Comparison of ENCODE assay signal across 12 cellular contexts in the genomic region with DNA sequence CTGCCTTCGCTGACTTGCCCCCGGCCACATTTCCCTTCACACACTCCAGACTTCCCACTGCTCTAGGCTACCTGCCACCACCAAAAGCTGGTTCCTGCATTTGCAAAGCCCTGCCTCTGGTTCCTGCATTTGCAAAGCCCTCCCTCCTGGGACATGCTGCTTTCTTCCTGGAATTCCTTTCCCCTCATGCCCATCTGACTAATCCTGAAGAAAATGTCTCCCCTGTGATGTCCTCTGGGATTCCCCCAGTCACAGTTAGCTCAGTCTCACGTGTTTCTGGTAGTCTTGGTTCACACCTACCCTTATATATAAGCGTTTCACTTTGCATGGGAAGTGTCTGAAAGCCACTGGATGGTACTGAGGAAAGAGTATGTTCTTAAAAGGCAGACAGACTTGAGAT.
DNase-seq lines count a peak whose midpoint lies in the region; ATAC-seq, FAIRE-seq and TF ChIP-seq lines count a peak whose summit lies in the region.
"Had no signal": no experiment of that assay in that cellular context is flagged by ENCODE, and none has a peak within 500 bp of the region (broad histone marks: within the 10 kb centered on the region; RNA-seq: fewer than 3 reads in every experiment).

No MANE protein-coding gene starts in this region.

- H4K91ac ChIP-seq in IMR-90 (ENCODE audit: insufficient read depth, low read depth, low read length), result no peak overlapping the region

- H3K27me3 ChIP-seq in IMR-90 (ENCODE audit: control insufficient read depth, insufficient read depth, low read length) (no peaks in the 10 kb centered on the region), dorsolateral prefrontal cortex (no peaks in the 10 kb centered on the region), right lobe of liver (no peaks in the 10 kb centered on the region), stomach (no peaks in the 10 kb centered on the region)

- H3K4me2 ChIP-seq in IMR-90 (ENCODE audit: low read depth, low read length), result no peak overlapping the region

- H3K36me3 ChIP-seq in IMR-90 (ENCODE audit: control insufficient read depth, insufficient read depth, low read length) (peaks cover 12% of the 10 kb centered on the region), right lobe of liver (peaks cover 0 to 9% (median 0%) of the 10 kb centered on the region in 4 donors), stomach (peaks cover 15 to 28% (median 21%) of the 10 kb centered on the region in 4 donors)

- TF ChIP-seq EP300 in stomach (IDR thresholded peaks at IDR 0.05), result no peak

- H3K4ac ChIP-seq in IMR-90 (ENCODE audit: low read depth, low read length), result peak overlapping the region; percentile 55

- POLR2A ChIA-PET in IMR-90 (lab: Charles Lee; ENCODE audit: unreplicated experiment), result interaction anchor here (0.5 kb wide), 1 partner anchor 24 kb away, joined by 3 read pairs; no protein-coding TSS in a partner anchor

- H3K4me1 ChIP-seq in IMR-90 (ENCODE audit: control insufficient read depth, insufficient read depth, low read length) (peaks cover 15% of the 10 kb centered on the region), right lobe of liver (peaks cover 0 to 27% (median 13%) of the 10 kb centered on the region in 4 donors), stomach (peaks cover 0 to 43% (median 26%) of the 10 kb centered on the region in 4 donors)

- no peak overlapping the region for H2BK120ac ChIP-seq in IMR-90 (ENCODE audit: low read depth, low read length)

- WGBS in IMR-90 (ENCODE audit: extremely low coverage in 2 of 2, insufficient read length in 1 of 2), 2 experiments, result 88% methylated on average over 2 of the region's 4 CpGs; no CpG with 5 or more reads in 1 of the 2 experiments
- WGBS in right lobe of liver (ENCODE audit: insufficient coverage, low coverage, low lambda C conversion rate, missing lambda C conversion rate), result 78% methylated on average over 4 of the region's 4 CpGs
- WGBS in stomach, 5 donors, result 60 to 67% (median 64%) methylated on average over 4 of the region's 4 CpGs

- H4K20me1 ChIP-seq in IMR-90 (ENCODE audit: insufficient read depth, low read length), result peaks cover 15% of the 10 kb centered on the region; the same call in 1 of the 2 replicates

- no peak overlapping the region; the same call in 1 of the 2 replicates for H3K9ac ChIP-seq in IMR-90 (ENCODE audit: low read depth, low read length)

- intact Hi-C loops in IMR-90 (cut with micrococcal nuclease) (no loop called here), dorsolateral prefrontal cortex (cut with DNase I) (loop anchor here (5.0 to 10.0 kb wide), 4 partner anchors 46 to 401 kb away; no protein-coding TSS in a partner anchor), right lobe of liver (cut with DNase I) (loop anchor here in 1 of 2 donors (10.0 kb wide), 1 partner anchor 151 kb away; no protein-coding TSS in a partner anchor), stomach (cut with DNase I; ENCODE audit: low total_unique reads) (loop anchor here (5.0 kb wide), 1 partner anchor 174 kb away; no protein-coding TSS in a partner anchor)

- no TSS peak for BruUV-seq in IMR-90 (replicated peaks; lab: Mats Ljungman, UMichigan)

- peaks cover 18 to 50% of the 10 kb centered on the region in 2 experiments for H3K79me1 ChIP-seq in IMR-90 (ENCODE audit: low read depth in 1 of 2, low read length in 2 of 2)

- H2BK20ac ChIP-seq in IMR-90 (ENCODE audit: low read depth, low read length), result 0 out of 2 replicates have a peak overlapping the region, but pooled peaks have one; percentile 28

- H3K18ac ChIP-seq in IMR-90 (ENCODE audit: low read depth, low read length), result no peak overlapping the region; the same call in 1 of the 2 replicates

- peak; percentile 50 for ATAC-seq in IMR-90 (ENCODE audit: low read depth)
- ATAC-seq in right lobe of liver, result no peak
- no peak for ATAC-seq in GM18498 (IDR thresholded peaks at IDR 0.05; ENCODE audit: unreplicated experiment)
- no peak for ATAC-seq in stimulated activated effector memory CD8-positive, alpha-beta T cell treated with anti-CD3 and anti-CD28 coated beads, Interleukin-12 subunit alpha, Interleukin-12 subunit beta, amount 100 ng/mL, for 72 hours

- dilution Hi-C loops in IMR-90 (cut with HindIII; ENCODE audit: low sequenced_read_pairs, unreplicated experiment), result no loop called here

- TF ChIP-seq POLR2A in IMR-90 (IDR thresholded peaks at IDR 0.05; ENCODE audit: low read depth, low read length), result no peak
- no peak for TF ChIP-seq POLR2A in right lobe of liver (IDR thresholded peaks at IDR 0.05)
- TF ChIP-seq POLR2A in stomach (IDR thresholded peaks at IDR 0.05), result no peak

- no peak overlapping the region for H3K27ac Mint-ChIP-seq in stimulated activated effector memory CD8-positive, alpha-beta T cell treated with anti-CD3 and anti-CD28 coated beads, Interleukin-12 subunit alpha, Interleukin-12 subunit beta, amount 100 ng/mL, for 72 hours
- H3K27ac Mint-ChIP-seq: CD4-positive, CD25-positive, alpha-beta regulatory T cell had no signal

- H3K9me3 Mint-ChIP-seq in stimulated activated effector memory CD8-positive, alpha-beta T cell treated with anti-CD3 and anti-CD28 coated beads, Interleukin-12 subunit alpha, Interleukin-12 subunit beta, amount 100 ng/mL, for 72 hours, result no peaks in the 10 kb centered on the region
- H3K9me3 Mint-ChIP-seq: CD4-positive, CD25-positive, alpha-beta regulatory T cell had no signal

- H3K14ac ChIP-seq in IMR-90 (replicated peaks; ENCODE audit: low read depth, low read length), result peak overlapping the region; percentile 49; the same call in 1 of the 2 replicates

- H3K23ac ChIP-seq in IMR-90 (ENCODE audit: low read depth, low read length), result no peak overlapping the region

- H2AK9ac ChIP-seq in IMR-90 (replicated peaks; ENCODE audit: low read depth, low read length, poor library complexity), result peak overlapping the region; percentile 82

- peak overlapping the region in 1 of 2 experiments; percentile 44; a peak in 1 of 4 replicates for H4K8ac ChIP-seq in IMR-90 (ENCODE audit: low read depth in 2 of 2, low read length in 2 of 2)

- no peak overlapping the region for H3K56ac ChIP-seq in IMR-90 (ENCODE audit: extremely low read depth, insufficient read depth, low read length)

- no peak overlapping the region for H3K27ac ChIP-seq in IMR-90 (ENCODE audit: insufficient read depth, low read length)
- peak overlapping the region in 50 of 59 donors; percentile 6 to 80 (median 62) for H3K27ac ChIP-seq in dorsolateral prefrontal cortex
- H3K27ac ChIP-seq in right lobe of liver, result peak overlapping the region in 2 of 3 donors; percentile 59 to 64
- H3K27ac ChIP-seq in stomach, result peak overlapping the region in 2 of 5 donors; percentile 11 to 39

- no peaks in the 10 kb centered on the region for H3K36me3 Mint-ChIP-seq in stimulated activated effector memory CD8-positive, alpha-beta T cell treated with anti-CD3 and anti-CD28 coated beads, Interleukin-12 subunit alpha, Interleukin-12 subunit beta, amount 100 ng/mL, for 72 hours
- H3K36me3 Mint-ChIP-seq: CD4-positive, CD25-positive, alpha-beta regulatory T cell had no signal

- no peak overlapping the region for H4K5ac ChIP-seq in IMR-90 (ENCODE audit: low read depth, low read length)

- H2AFZ ChIP-seq in IMR-90 (replicated peaks; ENCODE audit: low read length, poor library complexity), result no peak overlapping the region

- CTCF ChIA-PET in IMR-90 (lab: Yijun Ruan, JAX), result interaction anchor here (0.6 to 3.7 kb wide), 12 partner anchors 10 to 402 kb away, joined by 3 to 23 read pairs (median 4); no protein-coding TSS in a partner anchor

- H3K4me3 ChIP-seq in IMR-90 (ENCODE audit: insufficient read depth, low read depth, low read length) (no peak overlapping the region), dorsolateral prefrontal cortex (peak overlapping the region in 8 of 59 donors; percentile 13 to 35 (median 20)), right lobe of liver (no peak overlapping the region), stomach (no peak overlapping the region)

- H3K9me3 ChIP-seq in IMR-90 (ENCODE audit: control insufficient read depth, insufficient read depth, low read length), result no peaks in the 10 kb centered on the region
- H3K9me3 ChIP-seq in right lobe of liver, result no peaks in the 10 kb centered on the region
- H3K9me3 ChIP-seq in stomach, result no peaks in the 10 kb centered on the region

- peak overlapping the region; percentile 3 for H2BK5ac ChIP-seq in IMR-90 (ENCODE audit: low read depth, low read length, poor library complexity, severe bottlenecking)

- in situ Hi-C loops in IMR-90 (cut with MboI; ENCODE audit: low sequenced_read_pairs), result no loop called here

- H2AK5ac ChIP-seq in IMR-90 (ENCODE audit: low read depth, low read length), result peak overlapping the region; percentile 23; the same call in 1 of the 2 replicates

- DNase-seq in AG08396 (ENCODE audit: low spot score) (peak; percentile 20), IMR-90 (peak; percentile 81), dorsolateral prefrontal cortex (no peak), right lobe of liver (no peak), stomach (no peak), D721Med (ENCODE audit: insufficient read length, low spot score) (no peak)
- DNase-seq in stimulated activated effector memory CD8-positive, alpha-beta T cell treated with anti-CD3 and anti-CD28 coated beads, Interleukin-12 subunit alpha, Interleukin-12 subunit beta, amount 100 ng/mL, for 72 hours (ENCODE audit: low spot score in 2 of 2), result no peak
- DNase-seq: activated CD8-positive, alpha-beta memory T cell treated with anti-CD3 and anti-CD28 coated beads, Interleukin-2, amount 50 U/mL, for 4 hours; CD4-positive, CD25-positive, alpha-beta regulatory T cell; NCI-H345; stimulated activated CD4-positive, alpha-beta T cell treated with anti-CD3 and anti-CD28 coated beads, Interleukin-12 subunit alpha, Interleukin-12 subunit beta, amount 100 ng/mL, for 4 hours had no signal

- TF ChIP-seq CTCF in IMR-90 (conservative IDR thresholded peaks at IDR 0.05; ENCODE audit: low read depth, low read length), result no peak
- no peak for TF ChIP-seq CTCF in dorsolateral prefrontal cortex (IDR thresholded peaks at IDR 0.05 in 54 of 56, conservative IDR thresholded peaks at IDR 0.05 in 2 of 56; ENCODE audit: low read depth in 1 of 56, partially characterized antibody in 56 of 56)
- TF ChIP-seq CTCF in right lobe of liver (IDR thresholded peaks at IDR 0.05), result no peak
- TF ChIP-seq CTCF in stomach (IDR thresholded peaks at IDR 0.05), result no peak
- no peak for TF ChIP-seq CTCF in D721Med (IDR thresholded peaks at IDR 0.05; ENCODE audit: insufficient read depth, missing control alignments)

- peaks cover 8% of the 10 kb centered on the region for H3K4me1 Mint-ChIP-seq in stimulated activated effector memory CD8-positive, alpha-beta T cell treated with anti-CD3 and anti-CD28 coated beads, Interleukin-12 subunit alpha, Interleukin-12 subunit beta, amount 100 ng/mL, for 72 hours

- no peak overlapping the region for H3K4me3 Mint-ChIP-seq in stimulated activated effector memory CD8-positive, alpha-beta T cell treated with anti-CD3 and anti-CD28 coated beads, Interleukin-12 subunit alpha, Interleukin-12 subunit beta, amount 100 ng/mL, for 72 hours
- H3K4me3 Mint-ChIP-seq: CD4-positive, CD25-positive, alpha-beta regulatory T cell had no signal

- peaks cover 14% of the 10 kb centered on the region; the same call in 1 of the 2 replicates for H3K9me1 ChIP-seq in IMR-90 (ENCODE audit: insufficient read depth, low read length)

- FAIRE-seq in D721Med (lab: Jason Lieb, UNC), result no peak

- TF ChIP-seq RAD21 in IMR-90 (IDR thresholded peaks at IDR 0.05; ENCODE audit: low read length), result no peak

- no peak overlapping the region for H2BK15ac ChIP-seq in IMR-90 (ENCODE audit: low read depth, low read length)

TF ChIP-seq in IMR-90, 13 proteins besides CTCF, POLR2A, EP300 and RAD21 (continues in another document):
- TF ChIP-seq BHLHE40 (IDR thresholded peaks at IDR 0.05; ENCODE audit: low read depth, low read length), result peak; percentile 89

Comparison
In these comparisons a context has a peak if more than half of its experiments do, and no peak if none do; other contexts are left out.
1. DNase-seq: peak in AG08396 (single experiment) and IMR-90 (single experiment); none in dorsolateral prefrontal cortex (0 of 10), right lobe of liver (0 of 3), stomach (single experiment), D721Med (single experiment) and stimulated activated effector memory CD8-positive, alpha-beta T cell treated with anti-CD3 and anti-CD28 coated beads, Interleukin-12 subunit alpha, Interleukin-12 subunit beta, amount 100 ng/mL, for 72 hours (0 of 2).